ENCODE assay signal across 9 cellular contexts in genomic region chr1:231334079-231334666, GRCh38. TPM values are rescaled to one million over a fixed set of nuclear protein-coding genes. Genes with fewer than 3 reads are reported as not detected.
DNase-seq lines count a peak whose midpoint lies in the region; ATAC-seq, FAIRE-seq and TF ChIP-seq lines count a peak whose summit lies in the region.
"Had no signal": no experiment of that assay in that cellular context is flagged by ENCODE, and none has a peak within 500 bp of the region (broad histone marks: within the 10 kb centered on the region; RNA-seq: fewer than 3 reads in every experiment).

No MANE protein-coding gene starts in this region.

- H3K27ac Mint-ChIP-seq in MCF 10A (ENCODE audit: low read depth, unreplicated experiment): peak overlapping the region; percentile 47
- H3K27ac Mint-ChIP-seq in nephron progenitor cell: no peak overlapping the region
- H3K27ac Mint-ChIP-seq in activated naive CD4-positive, alpha-beta T cell treated with anti-CD3 and anti-CD28 coated beads for 36 hours: no peak overlapping the region

- no peak for FAIRE-seq in GM12892 (lab: Jason Lieb, UNC)
- FAIRE-seq: islet of Langerhans had no signal

- H3K4me1 Mint-ChIP-seq in MCF 10A (ENCODE audit: insufficient read depth, unreplicated experiment) (peaks cover 33% of the 10 kb centered on the region), nephron progenitor cell (peaks cover 54% of the 10 kb centered on the region)
- peaks cover 49% of the 10 kb centered on the region for H3K4me1 Mint-ChIP-seq in activated naive CD4-positive, alpha-beta T cell treated with anti-CD3 and anti-CD28 coated beads for 36 hours (ENCODE audit: low read depth)

- CTCF ChIA-PET in MCF 10A (lab: Yijun Ruan, JAX): interaction anchor here (0.7 to 1.6 kb wide), 8 partner anchors 9 to 691 kb away, joined by 3 to 6 read pairs (median 4); no protein-coding TSS in a partner anchor
- CTCF ChIA-PET in activated naive CD4-positive, alpha-beta T cell treated with anti-CD3 and anti-CD28 coated beads for 36 hours (lab: Charles Lee): interaction anchor here (0.6 to 4.4 kb wide), 5 partner anchors 8 to 242 kb away, joined by 3 to 24 read pairs (median 3); no protein-coding TSS in a partner anchor

- H3K27me3 ChIP-seq in GM06990 (replicated peaks; ENCODE audit: control insufficient read depth, insufficient read depth, low read length): no peaks in the 10 kb centered on the region

- POLR2A ChIA-PET in MCF 10A (lab: Yijun Ruan, JAX): interaction anchor here (0.8 to 11.1 kb wide), 13 partner anchors 14 to 257 kb away, joined by 3 to 343 read pairs (median 4); partner anchors contain the start of genes EGLN1, GNPAT and TSNAX

- H3K27me3 Mint-ChIP-seq in MCF 10A (ENCODE audit: insufficient read depth, unreplicated experiment) (no peaks in the 10 kb centered on the region), nephron progenitor cell (ENCODE audit: low read depth, poor library complexity) (peaks cover 5% of the 10 kb centered on the region)
- H3K27me3 Mint-ChIP-seq in activated naive CD4-positive, alpha-beta T cell treated with anti-CD3 and anti-CD28 coated beads for 36 hours (ENCODE audit: low read depth): no peaks in the 10 kb centered on the region

- H3K4me3 Mint-ChIP-seq in MCF 10A (ENCODE audit: unreplicated experiment) (peak overlapping the region; percentile 98), nephron progenitor cell (peak overlapping the region; percentile 79)
- H3K4me3 Mint-ChIP-seq in activated naive CD4-positive, alpha-beta T cell treated with anti-CD3 and anti-CD28 coated beads for 36 hours: no peak overlapping the region

- H3K36me3 ChIP-seq in GM06990 (ENCODE audit: control insufficient read depth, insufficient read depth, low read length): peaks cover 3% of the 10 kb centered on the region; the same call in 1 of the 2 replicates

- H3K36me3 Mint-ChIP-seq in MCF 10A (ENCODE audit: insufficient read depth, unreplicated experiment) (peaks cover 41% of the 10 kb centered on the region), nephron progenitor cell (ENCODE audit: low read depth) (peaks cover 18% of the 10 kb centered on the region)
- H3K36me3 Mint-ChIP-seq in activated naive CD4-positive, alpha-beta T cell treated with anti-CD3 and anti-CD28 coated beads for 36 hours (ENCODE audit: low read depth): peaks cover 39% of the 10 kb centered on the region

- TF ChIP-seq POLR2A in GM12892 (IDR thresholded peaks at IDR 0.05; ENCODE audit: low read depth, low read length): no peak

- H3K9me3 Mint-ChIP-seq in MCF 10A (ENCODE audit: unreplicated experiment) (no peaks in the 10 kb centered on the region), nephron progenitor cell (no peaks in the 10 kb centered on the region)
- peaks cover 9% of the 10 kb centered on the region for H3K9me3 Mint-ChIP-seq in activated naive CD4-positive, alpha-beta T cell treated with anti-CD3 and anti-CD28 coated beads for 36 hours

- intact Hi-C loops in MCF 10A (cut with micrococcal nuclease): no loop called here
- intact Hi-C loops in activated naive CD4-positive, alpha-beta T cell treated with anti-CD3 and anti-CD28 coated beads for 36 hours (cut with micrococcal nuclease): no loop called here

- DNase-seq in GM06990 (ENCODE audit: extremely low read depth, insufficient read length) (peak; percentile 22), MCF 10A (ENCODE audit: unreplicated experiment) (no peak), nephron progenitor cell (no peak), GM12892 (ENCODE audit: insufficient read length) (no peak), DMS53 (lab: John Stamatoyannopoulos, UW) (no peak)
- DNase-seq in activated naive CD4-positive, alpha-beta T cell treated with anti-CD3 and anti-CD28 coated beads for 36 hours: no peak

- peak overlapping the region; percentile 44 for H3K4me3 ChIP-seq in GM06990 (replicated peaks; ENCODE audit: low read depth, low read length)

- TF ChIP-seq CTCF in GM06990 (IDR thresholded peaks at IDR 0.05; ENCODE audit: insufficient read depth, low read length, poor library complexity, severe bottlenecking): no peak
- TF ChIP-seq CTCF in MCF 10A (IDR thresholded peaks at IDR 0.05; ENCODE audit: unreplicated experiment): no peak
- no peak for TF ChIP-seq CTCF in nephron progenitor cell (IDR thresholded peaks at IDR 0.05)

- ATAC-seq in HG02938 (IDR thresholded peaks at IDR 0.05; ENCODE audit: unreplicated experiment): peak; percentile 18
- no peak for ATAC-seq in GM21825 (IDR thresholded peaks at IDR 0.05; ENCODE audit: unreplicated experiment)

- BruUV-seq in MCF 10A (replicated peaks; lab: Mats Ljungman, UMichigan): no TSS peak

RNA-seq across cellular contexts. Expression of gene EXOC8, which starts 3.5 kb away (rescaled TPM):
- 24.0 and 28.5 TPM in 2 replicates for total RNA-seq in MCF 10A (2022)
- polyA plus RNA-seq in GM12892 (2012; ENCODE audit: missing spikeins): 4.7 TPM
- total RNA-seq in activated naive CD4-positive, alpha-beta T cell treated with anti-CD3 and anti-CD28 coated beads for 36 hours: 10 to 100 TPM; 11.5 to 12.0 TPM

RNA-seq across cellular contexts. Expression of gene SPRTN, which starts 3.9 kb away (rescaled TPM):
- 30.4 and 36.9 TPM in 2 replicates for total RNA-seq in MCF 10A (2022)
- polyA plus RNA-seq in GM12892 (2012; ENCODE audit: missing spikeins): 4.4 TPM
- total RNA-seq in activated naive CD4-positive, alpha-beta T cell treated with anti-CD3 and anti-CD28 coated beads for 36 hours: 1 to 10 TPM; 6.0 to 9.1 TPM
